Comparison of ENCODE assay signal across 26 cellular contexts in the genomic region with DNA sequence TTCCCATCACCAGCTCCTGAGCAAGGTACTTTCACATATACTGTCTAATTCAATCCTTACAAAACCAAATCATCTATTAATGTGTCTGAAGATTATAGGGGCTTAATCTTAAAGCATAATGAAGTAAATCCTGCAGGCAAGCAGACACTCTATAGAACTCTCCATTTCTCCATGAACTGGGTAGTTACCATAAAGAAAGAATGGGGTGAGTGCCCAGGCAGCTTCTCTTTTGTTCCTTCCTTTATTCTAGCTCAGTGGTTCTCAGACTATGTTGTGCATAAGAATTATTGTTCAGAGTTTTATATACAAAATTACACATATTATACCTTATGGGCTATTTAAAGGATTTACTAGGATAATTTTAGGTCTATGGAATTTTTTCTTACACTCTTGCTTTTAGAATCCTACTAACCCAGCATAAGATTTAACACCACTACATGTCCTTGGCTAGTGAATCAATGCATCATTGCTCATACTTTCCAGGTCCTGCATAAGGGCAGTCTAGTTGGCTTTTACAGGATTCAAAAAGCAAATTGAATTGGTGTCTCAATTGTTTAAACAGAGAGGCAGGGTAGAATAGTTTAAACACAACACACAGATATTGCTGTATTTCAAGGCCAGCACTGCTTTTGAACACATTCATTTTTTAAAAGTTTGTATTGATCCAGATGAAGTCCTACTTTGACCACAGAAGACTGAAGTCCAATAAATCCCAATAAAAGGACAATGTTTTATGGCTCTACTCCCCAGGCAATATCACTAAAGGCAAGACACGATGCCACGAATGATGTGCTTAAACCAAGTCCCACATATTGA.
"Had no signal": no experiment of that assay in that cellular context is flagged by ENCODE, and none has a peak within 500 bp of the region (broad histone marks: within the 10 kb centered on the region; RNA-seq: fewer than 3 reads in every experiment).

No MANE protein-coding gene starts in this region.

- H3K4me3 Mint-ChIP-seq: activated naive CD4-positive, alpha-beta T cell treated with anti-CD3 and anti-CD28 coated beads for 36 hours; activated naive CD8-positive, alpha-beta T cell treated with anti-CD3 and anti-CD28 coated beads, Interleukin-2, amount 10 ng/mL, durations not matched to agents 7 days and 5 days; natural killer cell treated with Interleukin-12 subunit alpha and Interleukin-12 subunit beta and Interleukin-15 and Interleukin-18, amount 100 ng/mL, for 72 hours; stimulated activated naive CD8-positive, alpha-beta T cell treated with anti-CD3 and anti-CD28 coated beads, Interleukin-15, Interleukin-2, amounts not matched to agents 100 ng/mL and 50 ng/mL, for 24 hours had no signal

- H3K27me3 ChIP-seq: cardiac muscle cell, pancreas, thyroid gland, upper lobe of right lung had no signal

- H3K4me1 Mint-ChIP-seq: activated naive CD8-positive, alpha-beta T cell treated with anti-CD3 and anti-CD28 coated beads, Interleukin-2, amount 10 ng/mL, durations not matched to agents 7 days and 5 days had no signal

- H3K36me3 ChIP-seq: cardiac muscle cell, left ventricle myocardium inferior, neutrophil, pancreas, thyroid gland, upper lobe of right lung had no signal

- H3K9me3 Mint-ChIP-seq: activated naive CD4-positive, alpha-beta T cell treated with anti-CD3 and anti-CD28 coated beads for 36 hours; activated naive CD8-positive, alpha-beta T cell treated with anti-CD3 and anti-CD28 coated beads, Interleukin-2, amount 10 ng/mL, durations not matched to agents 7 days and 5 days; natural killer cell treated with Interleukin-12 subunit alpha and Interleukin-12 subunit beta and Interleukin-15 and Interleukin-18, amount 100 ng/mL, for 72 hours; stimulated activated naive CD8-positive, alpha-beta T cell treated with anti-CD3 and anti-CD28 coated beads, Interleukin-15, Interleukin-2, amounts not matched to agents 100 ng/mL and 50 ng/mL, for 24 hours had no signal

- DNase-seq: activated CD4-positive, alpha-beta T cell treated with anti-CD3 and anti-CD28 coated beads for 4 hours; activated CD4-positive, alpha-beta T cell treated with anti-CD3 and anti-CD28 coated beads, Interleukin-2, amount 50 U/mL, for 48 hours; activated CD4-positive, CD25-positive, alpha-beta regulatory T cell; activated CD8-positive, alpha-beta memory T cell treated with anti-CD3 and anti-CD28 coated beads, Interleukin-2, amount 50 U/mL, for 48 hours; activated effector memory CD4-positive, alpha-beta T cell treated with Interleukin-2 at 50 U/mL for 16 hours; activated naive CD4-positive, alpha-beta T cell treated with anti-CD3 and anti-CD28 coated beads for 36 hours; activated naive CD8-positive, alpha-beta T cell treated with anti-CD3 and anti-CD28 coated beads, Interleukin-2, amount 10 ng/mL, durations not matched to agents 7 days and 5 days; activated T-cell treated with anti-CD3 and anti-CD28 coated beads, Interleukin-2, amount 50 U/mL, for 48 hours; amygdala; erythroblast; foreskin fibroblast; kidney glomerular epithelial cell; left ventricle myocardium inferior; midbrain; pancreas; psoas muscle; right cardiac atrium; stimulated activated CD4-positive, alpha-beta T cell treated with anti-CD3 and anti-CD28 coated beads, Interleukin-1b, Interleukin-23, amount 100 ng/mL, for 48 hours; substantia nigra; T-helper 1 cell; thyroid gland; upper lobe of right lung had no signal

- H3K36me3 Mint-ChIP-seq: activated naive CD8-positive, alpha-beta T cell treated with anti-CD3 and anti-CD28 coated beads, Interleukin-2, amount 10 ng/mL, durations not matched to agents 7 days and 5 days; natural killer cell treated with Interleukin-12 subunit alpha and Interleukin-12 subunit beta and Interleukin-15 and Interleukin-18, amount 100 ng/mL, for 72 hours had no signal

- H3K9me3 ChIP-seq: left ventricle myocardium inferior, neutrophil, pancreas, psoas muscle, thyroid gland, upper lobe of right lung had no signal

- H3K27ac ChIP-seq: cardiac muscle cell, left ventricle myocardium inferior, neutrophil, pancreas, psoas muscle, thyroid gland, upper lobe of right lung had no signal

- H3K27ac Mint-ChIP-seq: activated naive CD4-positive, alpha-beta T cell treated with anti-CD3 and anti-CD28 coated beads for 36 hours; activated naive CD8-positive, alpha-beta T cell treated with anti-CD3 and anti-CD28 coated beads, Interleukin-2, amount 10 ng/mL, durations not matched to agents 7 days and 5 days; natural killer cell treated with Interleukin-12 subunit alpha and Interleukin-12 subunit beta and Interleukin-15 and Interleukin-18, amount 100 ng/mL, for 72 hours; stimulated activated naive CD8-positive, alpha-beta T cell treated with anti-CD3 and anti-CD28 coated beads, Interleukin-15, Interleukin-2, amounts not matched to agents 100 ng/mL and 50 ng/mL, for 24 hours had no signal

- ATAC-seq: natural killer cell treated with Interleukin-12 subunit alpha and Interleukin-12 subunit beta and Interleukin-15 and Interleukin-18, amount 100 ng/mL, for 72 hours; psoas muscle; right cardiac atrium; upper lobe of right lung had no signal

- H3K4me3 ChIP-seq: cardiac muscle cell, left ventricle myocardium inferior, pancreas, psoas muscle, thyroid gland, upper lobe of right lung had no signal

- H3K4me1 ChIP-seq: left ventricle myocardium inferior, pancreas, psoas muscle, thyroid gland, upper lobe of right lung had no signal
